18 cellular contexts compared by ENCODE assay signal in the genomic region with DNA sequence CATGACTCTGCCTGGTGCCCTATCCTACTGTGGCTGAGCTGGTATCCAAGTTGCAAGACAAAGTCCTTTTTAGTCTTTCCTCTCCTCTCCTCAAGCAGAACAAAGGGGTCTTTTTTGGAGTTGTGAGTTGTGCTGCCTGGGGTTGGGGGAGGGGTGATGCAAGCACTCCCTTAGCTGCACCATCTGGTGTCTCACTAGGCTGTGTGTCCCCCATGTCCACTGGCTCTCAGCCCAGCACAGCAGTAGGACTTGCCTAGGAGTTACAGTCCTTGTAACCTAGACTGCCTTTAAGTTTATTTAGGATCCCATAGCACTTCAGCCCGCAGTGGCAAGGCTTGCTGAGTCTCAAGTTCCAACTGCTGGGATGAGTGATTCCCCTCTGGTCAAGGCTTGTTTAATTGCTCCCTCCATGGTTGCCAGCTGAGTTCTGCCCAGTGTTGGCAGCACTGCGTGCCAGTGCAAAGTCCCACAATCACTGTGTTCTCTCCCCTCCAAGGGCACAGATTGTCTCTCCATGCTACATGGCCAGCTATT. TPM values are rescaled to one million over a fixed set of nuclear protein-coding genes. Genes with fewer than 3 reads are reported as not detected.
DNase-seq lines count a peak whose midpoint lies in the region; ATAC-seq and TF ChIP-seq lines count a peak whose summit lies in the region.
"Had no signal": no experiment of that assay in that cellular context is flagged by ENCODE, and none has a peak within 500 bp of the region (broad histone marks: within the 10 kb centered on the region; RNA-seq: fewer than 3 reads in every experiment).

No MANE protein-coding gene starts in this region.

- peak overlapping the region; percentile 79 for H3K27ac ChIP-seq in WERI-Rb-1
- no peak overlapping the region for H3K27ac ChIP-seq in right cardiac atrium (ENCODE audit: low read length)
- H3K27ac ChIP-seq in mammary epithelial cell (ENCODE audit: insufficient read depth, low read depth, low read length) = no peak overlapping the region
- H3K27ac ChIP-seq: colonic mucosa, thoracic aorta had no signal

- H3K27me3 ChIP-seq in WERI-Rb-1 (ENCODE audit: insufficient read depth, low read depth, severe bottlenecking) = no peaks in the 10 kb centered on the region
- H3K27me3 ChIP-seq in right cardiac atrium (ENCODE audit: control insufficient read depth, insufficient read depth) = no peaks in the 10 kb centered on the region
- H3K27me3 ChIP-seq in mammary epithelial cell (ENCODE audit: insufficient read depth, low read length) = no peaks in the 10 kb centered on the region
- H3K27me3 ChIP-seq: colonic mucosa had no signal

- no peaks in the 10 kb centered on the region for H3K79me2 ChIP-seq in mammary epithelial cell (ENCODE audit: insufficient read depth, low read length)

- no peaks in the 10 kb centered on the region for H4K20me1 ChIP-seq in mammary epithelial cell (ENCODE audit: insufficient read depth, low read length)

- WGBS in right cardiac atrium = 76% methylated on average over 2 of the region's 2 CpGs
- WGBS in mammary epithelial cell (ENCODE audit: low coverage, missing lambda C conversion rate) = 17% methylated on average over 2 of the region's 2 CpGs

- CTCF ChIA-PET in mammary epithelial cell (lab: Charles Lee; ENCODE audit: low non-redundant PET) = no interaction called here

- dilution Hi-C loops in mammary epithelial cell (cut with HindIII; ENCODE audit: low sequenced_read_pairs) = no loop called here

- in situ Hi-C loops in mammary epithelial cell (cut with MboI; ENCODE audit: low sequenced_read_pairs in 2 of 2) = no loop called here

- H3K36me3 ChIP-seq in WERI-Rb-1 (no peaks in the 10 kb centered on the region), mammary epithelial cell (ENCODE audit: insufficient read depth, low read length) (no peaks in the 10 kb centered on the region)
- H3K36me3 ChIP-seq: colonic mucosa, thoracic aorta had no signal

- ATAC-seq in right cardiac atrium = peak; percentile 42 to 62
- no peak for ATAC-seq in HG03354 (IDR thresholded peaks at IDR 0.05; ENCODE audit: poor library complexity, severe bottlenecking, unreplicated experiment)
- ATAC-seq: activated T-cell treated with anti-CD3 and anti-CD28 coated beads, Interleukin-2, amount 50 U/mL, for 72 hours; esophagus mucosa had no signal

- TF ChIP-seq CTCF in WERI-Rb-1 (IDR thresholded peaks at IDR 0.05; ENCODE audit: low read depth, low read length) (no peak), mammary epithelial cell (conservative IDR thresholded peaks at IDR 0.05 in 1 of 2, IDR thresholded peaks at IDR 0.05 in 1 of 2; ENCODE audit: extremely low read depth in 1 of 2, insufficient read depth in 1 of 2, low read depth in 1 of 2, low read length in 2 of 2) (no peak)

- H2AFZ ChIP-seq in mammary epithelial cell (ENCODE audit: low read depth, low read length) = no peak overlapping the region

- H3K4me3 ChIP-seq in WERI-Rb-1 (ENCODE audit: low read depth, low read length) (no peak overlapping the region), right cardiac atrium (ENCODE audit: low read length) (no peak overlapping the region), mammary epithelial cell (replicated peaks in 1 of 3; ENCODE audit: insufficient read depth in 1 of 3, low read depth in 2 of 3, low read length in 3 of 3) (no peak overlapping the region)
- H3K4me3 ChIP-seq: colonic mucosa, thoracic aorta had no signal

- H3K9me3 ChIP-seq in WERI-Rb-1 (ENCODE audit: severe bottlenecking) (peaks cover 4% of the 10 kb centered on the region), right cardiac atrium (ENCODE audit: control insufficient read depth, low read length) (no peaks in the 10 kb centered on the region), mammary epithelial cell (replicated peaks; ENCODE audit: insufficient read depth, low read length) (no peaks in the 10 kb centered on the region)
- H3K9me3 ChIP-seq: colonic mucosa, thoracic aorta had no signal

- DNase-seq in NCI-H1694 (lab: John Stamatoyannopoulos, UW) = peak; percentile 69
- peak; percentile 78 for DNase-seq in WERI-Rb-1
- no peak for DNase-seq in right cardiac atrium
- DNase-seq in posterior cingulate gyrus = peak; percentile 66 to 98 (median 86)
- no peak for DNase-seq in SIG-M5 (lab: John Stamatoyannopoulos, UW)
- no peak for DNase-seq in NCI-H1417 (lab: John Stamatoyannopoulos, UW)
- no peak for DNase-seq in mammary epithelial cell
- DNase-seq: activated CD4-positive, alpha-beta T cell treated with anti-CD3 and anti-CD28 coated beads, Interleukin-2, amount 50 U/mL, for 4 hours; activated T-cell treated with anti-CD3 and anti-CD28 coated beads, Interleukin-2, amount 50 U/mL, for 72 hours; AML-193; colonic mucosa; H9; NCI-H1092; NCI-H748 treated with DMSO at 0.1 percent for 48 hours had no signal

- no peak overlapping the region for H3K4me2 ChIP-seq in mammary epithelial cell (ENCODE audit: insufficient read depth, low read depth, low read length)

- no TSS peak for BruUV-seq in mammary epithelial cell (replicated peaks; lab: Mats Ljungman, UMichigan)

- intact Hi-C loops in right cardiac atrium (cut with DNase I) = no loop called here
- intact Hi-C loops in posterior cingulate gyrus (cut with DNase I) = no loop called here
- intact Hi-C loops in mammary epithelial cell (cut with micrococcal nuclease) = no loop called here

- H3K9ac ChIP-seq in mammary epithelial cell (ENCODE audit: insufficient read depth, low read length) = no peak overlapping the region

- peaks cover 4% of the 10 kb centered on the region for H3K4me1 ChIP-seq in right cardiac atrium (ENCODE audit: control insufficient read depth, insufficient read depth, low read length)
- H3K4me1 ChIP-seq in mammary epithelial cell (ENCODE audit: insufficient read depth, low read length) = no peaks in the 10 kb centered on the region
- H3K4me1 ChIP-seq: colonic mucosa had no signal

RNA-seq across cellular contexts. Expression of a gene that starts 13.2 kb away (rescaled TPM):
- total RNA-seq in right cardiac atrium (10 to 100 TPM; 24.4 to 34.1 (median 30.7) TPM), mammary epithelial cell (10 to 100 TPM; 16.7 to 52.7 TPM)
- polyA plus RNA-seq in right cardiac atrium (34.3 TPM), mammary epithelial cell (34.1 TPM)
- polyA minus RNA-seq in mammary epithelial cell = 41.5 TPM

RNA-seq across cellular contexts. Expression of a gene that starts 23.1 kb away (rescaled TPM):
- total RNA-seq in right cardiac atrium (1 to 10 TPM; 3.4 to 6.1 (median 4.6) TPM), mammary epithelial cell (1 to 10 TPM; 1.2 to 5.0 TPM)
- polyA plus RNA-seq in right cardiac atrium (6.0 TPM), mammary epithelial cell (2.1 TPM)
- polyA minus RNA-seq in mammary epithelial cell = not detected

RNA-seq across cellular contexts. Expression of a gene that starts 57.9 kb away (rescaled TPM):
- total RNA-seq in right cardiac atrium = under 1 TPM in 3 of 4 donors, not detected in 1; 0.35 to 0.81 (median 0.69) TPM
- 0.16 TPM for polyA plus RNA-seq in right cardiac atrium
- total RNA-seq in mammary epithelial cell = 1 to 10 TPM; 1.0 to 3.2 TPM
- polyA plus RNA-seq in mammary epithelial cell = 0.60 TPM
- 10.0 TPM for polyA minus RNA-seq in mammary epithelial cell
- polyA plus RNA-seq: IgD-negative memory B cell had no signal

Comparison
In these comparisons a context has a peak if more than half of its experiments do, and no peak if none do; other contexts are left out.
1. DNase-seq: peak in NCI-H1694 (single experiment), WERI-Rb-1 (single experiment) and posterior cingulate gyrus (10 of 10); none in right cardiac atrium (0 of 3), SIG-M5 (single experiment), NCI-H1417 (0 of 3) and mammary epithelial cell (single experiment).